20 cellular contexts compared by ENCODE assay signal in genomic region chr6:118620202-118620601, GRCh38.
"Had no signal": no experiment of that assay in that cellular context is flagged by ENCODE, and none has a peak within 500 bp of the region (broad histone marks: within the 10 kb centered on the region; RNA-seq: fewer than 3 reads in every experiment).

No MANE protein-coding gene starts in this region.

- H3K4me3 ChIP-seq: SJCRH30 had no signal

- ATAC-seq: Panc1, PC-3, Right ventricle myocardium inferior, SK-N-SH treated with all-trans-retinoic acid at 6 μM for 48 hours had no signal

- DNase-seq: KBM-7, MV-4-11, NCI-H1048, NCI-H1105, NCI-H1417, NCI-H1436 treated with DMSO at 0.1 percent for 48 hours, NCI-H1694, NCI-H187 treated with DMSO at 0.1 percent for 48 hours, NCI-H2029 treated with DMSO at 0.1 percent for 48 hours, NCI-H2171 treated with DMSO at 0.1 percent for 48 hours, NCI-H345, NCI-H524 treated with DMSO at 0.1 percent for 48 hours, NCI-H69, NCI-H774, PC-3, SHP77 treated with DMSO at 0.1 percent for 48 hours, SJCRH30 had no signal
